Comparison of ENCODE assay signal across 1 cellular context in the genomic region with DNA sequence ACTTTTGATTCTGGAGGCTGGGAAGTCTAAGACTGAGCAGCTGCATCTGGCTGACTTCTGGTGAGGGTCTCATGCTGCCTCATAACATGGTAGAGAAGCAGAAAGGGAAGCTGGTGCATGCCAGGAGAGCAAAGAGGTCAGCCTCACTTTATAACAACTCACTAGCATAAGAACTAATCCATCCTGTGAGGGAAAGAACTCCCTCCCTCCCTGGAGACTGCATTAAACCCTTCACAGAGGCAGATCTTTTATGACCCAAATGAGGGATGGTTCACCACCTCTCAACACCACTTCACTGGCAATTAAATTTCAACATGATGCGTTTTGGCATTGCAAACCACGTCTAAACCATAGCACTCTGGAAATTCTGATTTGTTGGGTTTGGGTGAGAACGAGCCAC.
TF ChIP-seq lines count a peak whose summit lies in the region.

No MANE protein-coding gene starts in this region.

TF ChIP-seq in WTC11, 78 proteins besides CTCF, POLR2A, EP300 and RAD21 (continued from another document):
- TF ChIP-seq, protein P1, sequence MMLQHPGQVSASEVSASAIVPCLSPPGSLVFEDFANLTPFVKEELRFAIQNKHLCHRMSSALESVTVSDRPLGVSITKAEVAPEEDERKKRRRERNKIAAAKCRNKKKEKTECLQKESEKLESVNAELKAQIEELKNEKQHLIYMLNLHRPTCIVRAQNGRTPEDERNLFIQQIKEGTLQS (CRISPR knock-in tag; conservative IDR thresholded peaks at IDR 0.05) = no peak
- TF ChIP-seq CREM (CRISPR knock-in tag; IDR thresholded peaks at IDR 0.05) (no peak), ZNF671 (CRISPR knock-in tag; IDR thresholded peaks at IDR 0.05) (no peak), NFATC4 (CRISPR knock-in tag; IDR thresholded peaks at IDR 0.05) (no peak), TCF7 (CRISPR knock-in tag; IDR thresholded peaks at IDR 0.05; ENCODE audit: low read depth) (no peak), JAZF1 (CRISPR knock-in tag; IDR thresholded peaks at IDR 0.05) (no peak), ZNF396 (CRISPR knock-in tag; IDR thresholded peaks at IDR 0.05; ENCODE audit: borderline replicate concordance) (no peak), SP1 (CRISPR knock-in tag; conservative IDR thresholded peaks at IDR 0.05) (no peak), TP53 (CRISPR knock-in tag; IDR thresholded peaks at IDR 0.05) (no peak)
- TF ChIP-seq, protein P2, sequence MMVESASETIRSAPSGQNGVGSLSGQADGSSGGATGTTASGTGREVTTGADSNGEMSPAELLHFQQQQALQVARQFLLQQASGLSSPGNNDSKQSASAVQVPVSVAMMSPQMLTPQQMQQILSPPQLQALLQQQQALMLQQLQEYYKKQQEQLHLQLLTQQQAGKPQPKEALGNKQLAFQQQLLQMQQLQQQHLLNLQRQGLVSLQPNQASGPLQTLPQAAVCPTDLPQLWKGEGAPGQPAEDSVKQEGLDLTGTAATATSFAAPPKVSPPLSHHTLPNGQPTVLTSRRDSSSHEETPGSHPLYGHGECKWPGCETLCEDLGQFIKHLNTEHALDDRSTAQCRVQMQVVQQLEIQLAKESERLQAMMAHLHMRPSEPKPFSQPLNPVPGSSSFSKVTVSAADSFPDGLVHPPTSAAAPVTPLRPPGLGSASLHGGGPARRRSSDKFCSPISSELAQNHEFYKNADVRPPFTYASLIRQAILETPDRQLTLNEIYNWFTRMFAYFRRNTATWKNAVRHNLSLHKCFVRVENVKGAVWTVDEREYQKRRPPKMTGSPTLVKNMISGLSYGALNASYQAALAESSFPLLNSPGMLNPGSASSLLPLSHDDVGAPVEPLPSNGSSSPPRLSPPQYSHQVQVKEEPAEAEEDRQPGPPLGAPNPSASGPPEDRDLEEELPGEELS (CRISPR knock-in tag; IDR thresholded peaks at IDR 0.05) = no peak
- TF ChIP-seq, protein P3, sequence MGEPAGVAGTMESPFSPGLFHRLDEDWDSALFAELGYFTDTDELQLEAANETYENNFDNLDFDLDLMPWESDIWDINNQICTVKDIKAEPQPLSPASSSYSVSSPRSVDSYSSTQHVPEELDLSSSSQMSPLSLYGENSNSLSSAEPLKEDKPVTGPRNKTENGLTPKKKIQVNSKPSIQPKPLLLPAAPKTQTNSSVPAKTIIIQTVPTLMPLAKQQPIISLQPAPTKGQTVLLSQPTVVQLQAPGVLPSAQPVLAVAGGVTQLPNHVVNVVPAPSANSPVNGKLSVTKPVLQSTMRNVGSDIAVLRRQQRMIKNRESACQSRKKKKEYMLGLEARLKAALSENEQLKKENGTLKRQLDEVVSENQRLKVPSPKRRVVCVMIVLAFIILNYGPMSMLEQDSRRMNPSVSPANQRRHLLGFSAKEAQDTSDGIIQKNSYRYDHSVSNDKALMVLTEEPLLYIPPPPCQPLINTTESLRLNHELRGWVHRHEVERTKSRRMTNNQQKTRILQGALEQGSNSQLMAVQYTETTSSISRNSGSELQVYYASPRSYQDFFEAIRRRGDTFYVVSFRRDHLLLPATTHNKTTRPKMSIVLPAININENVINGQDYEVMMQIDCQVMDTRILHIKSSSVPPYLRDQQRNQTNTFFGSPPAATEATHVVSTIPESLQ (CRISPR knock-in tag; IDR thresholded peaks at IDR 0.05) = no peak
- TF ChIP-seq, protein P4, sequence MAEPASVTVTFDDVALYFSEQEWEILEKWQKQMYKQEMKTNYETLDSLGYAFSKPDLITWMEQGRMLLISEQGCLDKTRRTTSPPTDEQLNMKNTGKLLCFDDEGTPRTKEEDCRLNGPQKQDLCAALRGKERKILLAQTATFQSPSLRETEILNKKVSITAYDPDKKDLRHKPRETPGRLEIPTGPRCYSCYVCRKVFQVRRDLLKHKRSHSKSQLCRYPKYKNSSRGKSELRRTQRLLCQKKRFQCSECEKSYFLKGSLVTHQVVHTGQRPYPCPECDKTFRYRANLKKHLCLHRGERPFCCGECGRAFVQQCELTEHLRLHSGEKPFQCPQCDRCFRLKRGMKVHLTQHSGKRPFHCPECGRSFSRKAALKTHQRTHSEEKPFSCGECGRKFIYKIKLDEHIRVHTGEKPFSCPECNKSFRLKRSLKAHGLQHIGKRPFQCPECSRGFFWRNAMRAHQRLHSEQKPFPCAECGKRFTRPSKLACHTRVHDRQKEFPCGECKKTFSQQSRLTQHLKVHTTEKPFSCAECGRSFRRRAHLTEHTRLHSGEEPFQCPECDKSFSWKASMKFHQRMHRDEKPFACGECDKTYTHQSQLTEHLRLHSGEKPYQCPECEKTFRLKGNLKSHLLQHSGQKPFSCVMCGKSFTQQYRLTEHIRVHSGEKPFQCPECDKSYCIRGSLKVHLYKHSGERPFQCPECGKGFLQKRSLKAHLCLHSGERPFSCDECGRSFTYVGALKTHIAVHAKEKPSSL (CRISPR knock-in tag; conservative IDR thresholded peaks at IDR 0.05) = no peak
- TF ChIP-seq, protein P5, sequence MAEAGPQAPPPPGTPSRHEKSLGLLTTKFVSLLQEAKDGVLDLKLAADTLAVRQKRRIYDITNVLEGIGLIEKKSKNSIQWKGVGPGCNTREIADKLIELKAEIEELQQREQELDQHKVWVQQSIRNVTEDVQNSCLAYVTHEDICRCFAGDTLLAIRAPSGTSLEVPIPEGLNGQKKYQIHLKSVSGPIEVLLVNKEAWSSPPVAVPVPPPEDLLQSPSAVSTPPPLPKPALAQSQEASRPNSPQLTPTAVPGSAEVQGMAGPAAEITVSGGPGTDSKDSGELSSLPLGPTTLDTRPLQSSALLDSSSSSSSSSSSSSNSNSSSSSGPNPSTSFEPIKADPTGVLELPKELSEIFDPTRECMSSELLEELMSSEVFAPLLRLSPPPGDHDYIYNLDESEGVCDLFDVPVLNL (CRISPR knock-in tag; IDR thresholded peaks at IDR 0.05; ENCODE audit: borderline replicate concordance, low read depth) = no peak
TF ChIP-seq in WTC11: peak in this region for 0.
